ENCODE assay signal across 1 cellular context in the genomic region with DNA sequence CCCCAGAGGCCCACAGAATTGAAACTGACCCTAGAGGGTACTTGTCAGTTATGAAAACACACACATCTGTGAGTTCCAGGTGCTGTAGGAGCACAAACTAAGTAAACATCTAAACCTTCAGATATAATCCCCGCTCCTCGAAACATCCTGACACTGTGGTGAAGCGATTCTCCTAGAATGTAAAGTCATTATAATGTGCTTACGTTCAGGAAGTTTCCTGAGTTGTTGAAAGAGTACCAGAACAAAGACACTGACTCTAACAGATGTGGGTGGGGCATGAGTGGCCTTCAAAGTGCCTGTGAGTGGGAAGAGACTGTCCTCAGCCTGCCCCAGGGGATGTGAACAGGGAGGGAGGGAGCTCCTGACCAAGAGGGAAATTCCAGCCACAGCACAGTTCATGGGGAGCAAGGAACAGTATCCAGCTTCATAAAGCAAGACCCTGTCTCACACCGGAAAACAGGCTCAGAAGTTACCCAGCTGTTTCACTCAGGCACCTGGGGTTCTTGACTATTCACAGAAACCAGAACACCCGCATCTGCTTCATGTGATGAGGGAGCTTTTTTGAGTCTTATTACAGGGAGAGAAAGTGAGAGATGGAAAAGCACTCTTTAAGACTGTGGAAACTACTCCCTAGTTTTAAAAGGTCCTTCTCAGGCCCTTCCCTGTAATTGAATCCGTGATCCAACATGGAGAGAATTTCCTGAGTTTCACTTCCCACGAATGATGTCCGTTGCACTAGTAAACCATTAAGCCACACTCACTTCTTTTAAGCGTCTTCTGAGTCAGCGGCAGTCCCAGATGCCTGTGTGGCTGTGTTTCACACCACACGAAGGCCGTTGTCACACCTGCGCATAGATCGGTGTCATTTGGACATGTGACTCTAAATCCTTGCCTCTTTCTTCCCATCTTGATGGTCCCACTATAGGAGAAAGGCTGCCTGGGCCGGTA.
TF ChIP-seq lines count a peak whose summit lies in the region.

No MANE protein-coding gene starts in this region.

TF ChIP-seq in GM12878, 131 proteins besides CTCF, POLR2A, EP300 and RAD21 (continued from another document and continues in another):
- TF ChIP-seq, protein P1, sequence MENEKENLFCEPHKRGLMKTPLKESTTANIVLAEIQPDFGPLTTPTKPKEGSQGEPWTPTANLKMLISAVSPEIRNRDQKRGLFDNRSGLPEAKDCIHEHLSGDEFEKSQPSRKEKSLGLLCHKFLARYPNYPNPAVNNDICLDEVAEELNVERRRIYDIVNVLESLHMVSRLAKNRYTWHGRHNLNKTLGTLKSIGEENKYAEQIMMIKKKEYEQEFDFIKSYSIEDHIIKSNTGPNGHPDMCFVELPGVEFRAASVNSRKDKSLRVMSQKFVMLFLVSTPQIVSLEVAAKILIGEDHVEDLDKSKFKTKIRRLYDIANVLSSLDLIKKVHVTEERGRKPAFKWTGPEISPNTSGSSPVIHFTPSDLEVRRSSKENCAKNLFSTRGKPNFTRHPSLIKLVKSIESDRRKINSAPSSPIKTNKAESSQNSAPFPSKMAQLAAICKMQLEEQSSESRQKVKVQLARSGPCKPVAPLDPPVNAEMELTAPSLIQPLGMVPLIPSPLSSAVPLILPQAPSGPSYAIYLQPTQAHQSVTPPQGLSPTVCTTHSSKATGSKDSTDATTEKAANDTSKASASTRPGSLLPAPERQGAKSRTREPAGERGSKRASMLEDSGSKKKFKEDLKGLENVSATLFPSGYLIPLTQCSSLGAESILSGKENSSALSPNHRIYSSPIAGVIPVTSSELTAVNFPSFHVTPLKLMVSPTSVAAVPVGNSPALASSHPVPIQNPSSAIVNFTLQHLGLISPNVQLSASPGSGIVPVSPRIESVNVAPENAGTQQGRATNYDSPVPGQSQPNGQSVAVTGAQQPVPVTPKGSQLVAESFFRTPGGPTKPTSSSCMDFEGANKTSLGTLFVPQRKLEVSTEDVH (IDR thresholded peaks at IDR 0.05; ENCODE audit: low read depth, partially characterized antibody) = no peak
- 0 out of 2 replicates have a peak, but pooled peaks have one; percentile 20 for TF ChIP-seq GABPA (IDR thresholded peaks at IDR 0.05; ENCODE audit: low read depth)
- TF ChIP-seq PAX5 (IDR thresholded peaks at IDR 0.05; ENCODE audit: borderline replicate concordance, low read depth, low read length) = peak; percentile 53; the same call in 1 of the 2 replicates
- peak; percentile 63 for TF ChIP-seq MLLT1 (IDR thresholded peaks at IDR 0.05)
- TF ChIP-seq DPF2 (IDR thresholded peaks at IDR 0.05) = peak; percentile 98
- TF ChIP-seq, protein P2, sequence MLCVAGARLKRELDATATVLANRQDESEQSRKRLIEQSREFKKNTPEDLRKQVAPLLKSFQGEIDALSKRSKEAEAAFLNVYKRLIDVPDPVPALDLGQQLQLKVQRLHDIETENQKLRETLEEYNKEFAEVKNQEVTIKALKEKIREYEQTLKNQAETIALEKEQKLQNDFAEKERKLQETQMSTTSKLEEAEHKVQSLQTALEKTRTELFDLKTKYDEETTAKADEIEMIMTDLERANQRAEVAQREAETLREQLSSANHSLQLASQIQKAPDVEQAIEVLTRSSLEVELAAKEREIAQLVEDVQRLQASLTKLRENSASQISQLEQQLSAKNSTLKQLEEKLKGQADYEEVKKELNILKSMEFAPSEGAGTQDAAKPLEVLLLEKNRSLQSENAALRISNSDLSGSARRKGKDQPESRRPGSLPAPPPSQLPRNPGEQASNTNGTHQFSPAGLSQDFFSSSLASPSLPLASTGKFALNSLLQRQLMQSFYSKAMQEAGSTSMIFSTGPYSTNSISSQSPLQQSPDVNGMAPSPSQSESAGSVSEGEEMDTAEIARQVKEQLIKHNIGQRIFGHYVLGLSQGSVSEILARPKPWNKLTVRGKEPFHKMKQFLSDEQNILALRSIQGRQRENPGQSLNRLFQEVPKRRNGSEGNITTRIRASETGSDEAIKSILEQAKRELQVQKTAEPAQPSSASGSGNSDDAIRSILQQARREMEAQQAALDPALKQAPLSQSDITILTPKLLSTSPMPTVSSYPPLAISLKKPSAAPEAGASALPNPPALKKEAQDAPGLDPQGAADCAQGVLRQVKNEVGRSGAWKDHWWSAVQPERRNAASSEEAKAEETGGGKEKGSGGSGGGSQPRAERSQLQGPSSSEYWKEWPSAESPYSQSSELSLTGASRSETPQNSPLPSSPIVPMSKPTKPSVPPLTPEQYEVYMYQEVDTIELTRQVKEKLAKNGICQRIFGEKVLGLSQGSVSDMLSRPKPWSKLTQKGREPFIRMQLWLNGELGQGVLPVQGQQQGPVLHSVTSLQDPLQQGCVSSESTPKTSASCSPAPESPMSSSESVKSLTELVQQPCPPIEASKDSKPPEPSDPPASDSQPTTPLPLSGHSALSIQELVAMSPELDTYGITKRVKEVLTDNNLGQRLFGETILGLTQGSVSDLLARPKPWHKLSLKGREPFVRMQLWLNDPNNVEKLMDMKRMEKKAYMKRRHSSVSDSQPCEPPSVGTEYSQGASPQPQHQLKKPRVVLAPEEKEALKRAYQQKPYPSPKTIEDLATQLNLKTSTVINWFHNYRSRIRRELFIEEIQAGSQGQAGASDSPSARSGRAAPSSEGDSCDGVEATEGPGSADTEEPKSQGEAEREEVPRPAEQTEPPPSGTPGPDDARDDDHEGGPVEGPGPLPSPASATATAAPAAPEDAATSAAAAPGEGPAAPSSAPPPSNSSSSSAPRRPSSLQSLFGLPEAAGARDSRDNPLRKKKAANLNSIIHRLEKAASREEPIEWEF (IDR thresholded peaks at IDR 0.05; ENCODE audit: insufficient replicate concordance, low read depth, low read length) = peak; percentile 63
- no peak for TF ChIP-seq WRNIP1 (IDR thresholded peaks at IDR 0.05; ENCODE audit: borderline replicate concordance, low read depth, low read length)
- TF ChIP-seq, protein P3, sequence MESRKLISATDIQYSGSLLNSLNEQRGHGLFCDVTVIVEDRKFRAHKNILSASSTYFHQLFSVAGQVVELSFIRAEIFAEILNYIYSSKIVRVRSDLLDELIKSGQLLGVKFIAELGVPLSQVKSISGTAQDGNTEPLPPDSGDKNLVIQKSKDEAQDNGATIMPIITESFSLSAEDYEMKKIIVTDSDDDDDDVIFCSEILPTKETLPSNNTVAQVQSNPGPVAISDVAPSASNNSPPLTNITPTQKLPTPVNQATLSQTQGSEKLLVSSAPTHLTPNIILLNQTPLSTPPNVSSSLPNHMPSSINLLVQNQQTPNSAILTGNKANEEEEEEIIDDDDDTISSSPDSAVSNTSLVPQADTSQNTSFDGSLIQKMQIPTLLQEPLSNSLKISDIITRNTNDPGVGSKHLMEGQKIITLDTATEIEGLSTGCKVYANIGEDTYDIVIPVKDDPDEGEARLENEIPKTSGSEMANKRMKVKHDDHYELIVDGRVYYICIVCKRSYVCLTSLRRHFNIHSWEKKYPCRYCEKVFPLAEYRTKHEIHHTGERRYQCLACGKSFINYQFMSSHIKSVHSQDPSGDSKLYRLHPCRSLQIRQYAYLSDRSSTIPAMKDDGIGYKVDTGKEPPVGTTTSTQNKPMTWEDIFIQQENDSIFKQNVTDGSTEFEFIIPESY (IDR thresholded peaks at IDR 0.05) = no peak
- TF ChIP-seq, protein P4, sequence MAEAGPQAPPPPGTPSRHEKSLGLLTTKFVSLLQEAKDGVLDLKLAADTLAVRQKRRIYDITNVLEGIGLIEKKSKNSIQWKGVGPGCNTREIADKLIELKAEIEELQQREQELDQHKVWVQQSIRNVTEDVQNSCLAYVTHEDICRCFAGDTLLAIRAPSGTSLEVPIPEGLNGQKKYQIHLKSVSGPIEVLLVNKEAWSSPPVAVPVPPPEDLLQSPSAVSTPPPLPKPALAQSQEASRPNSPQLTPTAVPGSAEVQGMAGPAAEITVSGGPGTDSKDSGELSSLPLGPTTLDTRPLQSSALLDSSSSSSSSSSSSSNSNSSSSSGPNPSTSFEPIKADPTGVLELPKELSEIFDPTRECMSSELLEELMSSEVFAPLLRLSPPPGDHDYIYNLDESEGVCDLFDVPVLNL (IDR thresholded peaks at IDR 0.05; ENCODE audit: low read depth, low read length) = no peak
- no peak for TF ChIP-seq STAT3 (IDR thresholded peaks at IDR 0.05; ENCODE audit: low read depth, low read length)
- TF ChIP-seq RELB (IDR thresholded peaks at IDR 0.05; ENCODE audit: low read depth) = peak; percentile 97
- TF ChIP-seq ATF2 (IDR thresholded peaks at IDR 0.05; ENCODE audit: low read length) = peak; percentile 86
- TF ChIP-seq SMC3 (IDR thresholded peaks at IDR 0.05; ENCODE audit: borderline replicate concordance, low read length) = no peak
- TF ChIP-seq ESRRA (IDR thresholded peaks at IDR 0.05; ENCODE audit: low read length) = no peak
- no peak; the same call in none of the 2 replicates for TF ChIP-seq ZNF217 (IDR thresholded peaks at IDR 0.05)
- TF ChIP-seq MEF2B (IDR thresholded peaks at IDR 0.05; ENCODE audit: partially characterized antibody, poor library complexity, severe bottlenecking) = peak; percentile 98
- TF ChIP-seq, protein P5, sequence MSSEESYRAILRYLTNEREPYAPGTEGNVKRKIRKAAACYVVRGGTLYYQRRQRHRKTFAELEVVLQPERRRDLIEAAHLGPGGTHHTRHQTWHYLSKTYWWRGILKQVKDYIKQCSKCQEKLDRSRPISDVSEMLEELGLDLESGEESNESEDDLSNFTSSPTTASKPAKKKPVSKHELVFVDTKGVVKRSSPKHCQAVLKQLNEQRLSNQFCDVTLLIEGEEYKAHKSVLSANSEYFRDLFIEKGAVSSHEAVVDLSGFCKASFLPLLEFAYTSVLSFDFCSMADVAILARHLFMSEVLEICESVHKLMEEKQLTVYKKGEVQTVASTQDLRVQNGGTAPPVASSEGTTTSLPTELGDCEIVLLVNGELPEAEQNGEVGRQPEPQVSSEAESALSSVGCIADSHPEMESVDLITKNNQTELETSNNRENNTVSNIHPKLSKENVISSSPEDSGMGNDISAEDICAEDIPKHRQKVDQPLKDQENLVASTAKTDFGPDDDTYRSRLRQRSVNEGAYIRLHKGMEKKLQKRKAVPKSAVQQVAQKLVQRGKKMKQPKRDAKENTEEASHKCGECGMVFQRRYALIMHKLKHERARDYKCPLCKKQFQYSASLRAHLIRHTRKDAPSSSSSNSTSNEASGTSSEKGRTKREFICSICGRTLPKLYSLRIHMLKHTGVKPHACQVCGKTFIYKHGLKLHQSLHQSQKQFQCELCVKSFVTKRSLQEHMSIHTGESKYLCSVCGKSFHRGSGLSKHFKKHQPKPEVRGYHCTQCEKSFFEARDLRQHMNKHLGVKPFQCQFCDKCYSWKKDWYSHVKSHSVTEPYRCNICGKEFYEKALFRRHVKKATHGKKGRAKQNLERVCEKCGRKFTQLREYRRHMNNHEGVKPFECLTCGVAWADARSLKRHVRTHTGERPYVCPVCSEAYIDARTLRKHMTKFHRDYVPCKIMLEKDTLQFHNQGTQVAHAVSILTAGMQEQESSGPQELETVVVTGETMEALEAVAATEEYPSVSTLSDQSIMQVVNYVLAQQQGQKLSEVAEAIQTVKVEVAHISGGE (CRISPR knock-in tag; IDR thresholded peaks at IDR 0.05) = no peak
- no peak for TF ChIP-seq KDM1A (IDR thresholded peaks at IDR 0.05; ENCODE audit: borderline replicate concordance)
- TF ChIP-seq CEBPB (IDR thresholded peaks at IDR 0.05; ENCODE audit: borderline replicate concordance in 1 of 2, low read depth in 2 of 2, low read length in 2 of 2) = no peak; a peak in 1 of 4 replicates
- no peak for TF ChIP-seq SMAD5 (IDR thresholded peaks at IDR 0.05; ENCODE audit: low read depth)
- no peak for TF ChIP-seq HDAC6 (IDR thresholded peaks at IDR 0.05; ENCODE audit: unreplicated experiment)
- TF ChIP-seq SRF (IDR thresholded peaks at IDR 0.05; ENCODE audit: low read depth in 2 of 2, low read length in 2 of 2) = no peak
- no peak for TF ChIP-seq ZBED1 (IDR thresholded peaks at IDR 0.05; ENCODE audit: borderline replicate concordance)
- no peak for TF ChIP-seq SREBF2 (IDR thresholded peaks at IDR 0.05; ENCODE audit: low read length)
- no peak for TF ChIP-seq SUZ12 (IDR thresholded peaks at IDR 0.05; ENCODE audit: unreplicated experiment)
- TF ChIP-seq POLR2AphosphoS2 (IDR thresholded peaks at IDR 0.05; ENCODE audit: low read depth, low read length) = no peak
- peak; percentile 56 for TF ChIP-seq SMAD1 (IDR thresholded peaks at IDR 0.05; ENCODE audit: low read depth, partially characterized antibody)
- peak; percentile 83 for TF ChIP-seq POU2F2 (IDR thresholded peaks at IDR 0.05; ENCODE audit: borderline replicate concordance, low read depth, low read length)
- peak; percentile 79 for TF ChIP-seq RELA (IDR thresholded peaks at IDR 0.05; ENCODE audit: borderline replicate concordance, partially characterized antibody)
- TF ChIP-seq PAX8 (IDR thresholded peaks at IDR 0.05) = no peak
- TF ChIP-seq MTA3 (IDR thresholded peaks at IDR 0.05; ENCODE audit: borderline replicate concordance, low read length) = peak; percentile 66; the same call in 1 of the 2 replicates
- no peak for TF ChIP-seq STAT1 (conservative IDR thresholded peaks at IDR 0.05)
- peak; percentile 45; the same call in 1 of the 2 replicates for TF ChIP-seq NR2F1 (conservative IDR thresholded peaks at IDR 0.05)
- peak; percentile 51; the same call in 1 of the 2 replicates for TF ChIP-seq SMARCA5 (IDR thresholded peaks at IDR 0.05)
- TF ChIP-seq CREB1 (IDR thresholded peaks at IDR 0.05; ENCODE audit: low read depth) = peak; percentile 65
